20 cellular contexts compared by ENCODE assay signal in the genomic region with DNA sequence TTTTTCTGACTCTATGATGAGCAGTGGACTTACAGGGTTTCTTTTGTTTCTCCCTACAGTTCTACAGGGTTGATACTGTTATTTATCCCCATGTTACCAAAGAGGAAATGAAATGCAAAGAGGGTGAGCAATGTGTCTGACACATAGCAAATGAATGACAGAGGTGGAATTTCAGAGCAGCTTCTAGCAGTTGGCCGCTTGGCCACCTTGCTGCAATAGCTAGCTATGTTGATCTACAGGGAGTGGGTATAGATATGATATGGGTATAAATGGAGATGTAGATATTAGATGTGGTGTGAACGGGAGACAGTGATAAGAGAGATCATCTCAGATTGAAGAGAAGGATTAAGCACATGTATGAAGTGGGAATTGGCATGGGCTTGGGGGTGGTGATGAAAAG. TPM values are rescaled to one million over a fixed set of nuclear protein-coding genes. Genes with fewer than 3 reads are reported as not detected.
DNase-seq lines count a peak whose midpoint lies in the region; ATAC-seq and TF ChIP-seq lines count a peak whose summit lies in the region.
"Had no signal": no experiment of that assay in that cellular context is flagged by ENCODE, and none has a peak within 500 bp of the region (broad histone marks: within the 10 kb centered on the region; RNA-seq: fewer than 3 reads in every experiment).

No MANE protein-coding gene starts in this region.

- H3K4me1 ChIP-seq in adipocyte (ENCODE audit: control insufficient read depth, insufficient read depth, low read length) = no peaks in the 10 kb centered on the region
- no peaks in the 10 kb centered on the region for H3K4me1 ChIP-seq in effector memory CD4-positive, alpha-beta T cell (ENCODE audit: control insufficient read depth, insufficient read depth, low read length, poor library complexity, severe bottlenecking)
- H3K4me1 ChIP-seq: upper lobe of left lung had no signal

- peaks cover 8% of the 10 kb centered on the region for H3K27me3 ChIP-seq in adipocyte (replicated peaks; ENCODE audit: control insufficient read depth, insufficient read depth, low read length)
- no peaks in the 10 kb centered on the region for H3K27me3 ChIP-seq in effector memory CD4-positive, alpha-beta T cell (replicated peaks; ENCODE audit: control insufficient read depth, insufficient read depth, low read length, poor library complexity, severe bottlenecking)
- H3K27me3 ChIP-seq: hepatocyte, upper lobe of left lung had no signal

- H3K9ac ChIP-seq in adipocyte (ENCODE audit: low read length) = no peak overlapping the region

- H3K36me3 ChIP-seq in adipocyte (ENCODE audit: control insufficient read depth, insufficient read depth, low read length, severe bottlenecking) = no peaks in the 10 kb centered on the region
- no peaks in the 10 kb centered on the region for H3K36me3 ChIP-seq in effector memory CD4-positive, alpha-beta T cell (ENCODE audit: control insufficient read depth, insufficient read depth, low read length)
- H3K36me3 ChIP-seq: upper lobe of left lung had no signal

- H3K4me3 Mint-ChIP-seq in naive thymus-derived CD8-positive, alpha-beta T cell = no peak overlapping the region
- H3K4me3 Mint-ChIP-seq: CD14-positive monocyte had no signal

- H3K4me3 ChIP-seq in adipocyte (ENCODE audit: low read length) (no peak overlapping the region), fibroblast of the aortic adventitia (ENCODE audit: low read depth, low read length) (no peak overlapping the region), skeletal muscle cell (ENCODE audit: low read depth, low read length) (no peak overlapping the region)
- no peak overlapping the region for H3K4me3 ChIP-seq in effector memory CD4-positive, alpha-beta T cell (ENCODE audit: insufficient read depth, low read depth, low read length, poor library complexity, severe bottlenecking)
- H3K4me3 ChIP-seq: hepatocyte, upper lobe of left lung had no signal

- no peak for TF ChIP-seq CTCF in fibroblast of the aortic adventitia (IDR thresholded peaks at IDR 0.05; ENCODE audit: insufficient read depth, low read length)

- H3K4me1 Mint-ChIP-seq in naive thymus-derived CD8-positive, alpha-beta T cell = peaks cover 0 to 1% (median 0%) of the 10 kb centered on the region in 4 donors
- H3K4me1 Mint-ChIP-seq: CD14-positive monocyte had no signal

- no peak for ATAC-seq in HG03280 (IDR thresholded peaks at IDR 0.05; ENCODE audit: unreplicated experiment)
- ATAC-seq in naive thymus-derived CD8-positive, alpha-beta T cell = no peak
- ATAC-seq: left cardiac atrium had no signal

- H3K36me3 Mint-ChIP-seq in naive thymus-derived CD8-positive, alpha-beta T cell = no peaks in the 10 kb centered on the region
- H3K36me3 Mint-ChIP-seq: CD14-positive monocyte had no signal

- peaks cover 17 to 47% (median 27%) of the 10 kb centered on the region in 5 donors for H3K27me3 Mint-ChIP-seq in naive thymus-derived CD8-positive, alpha-beta T cell

- no peak overlapping the region for H3K27ac Mint-ChIP-seq in naive thymus-derived CD8-positive, alpha-beta T cell
- H3K27ac Mint-ChIP-seq: CD14-positive monocyte had no signal

- H3K9me3 ChIP-seq in adipocyte (ENCODE audit: control insufficient read depth, low read length) = no peaks in the 10 kb centered on the region
- no peaks in the 10 kb centered on the region for H3K9me3 ChIP-seq in effector memory CD4-positive, alpha-beta T cell (ENCODE audit: control insufficient read depth, low read length)
- H3K9me3 ChIP-seq: upper lobe of left lung had no signal

- no peaks in the 10 kb centered on the region for H3K9me3 Mint-ChIP-seq in naive thymus-derived CD8-positive, alpha-beta T cell

- POLR2A ChIA-PET in naive thymus-derived CD8-positive, alpha-beta T cell (lab: Charles Lee) = no interaction called here

- DNase-seq in HPDE6-E6E7 (ENCODE audit: extremely low spot score) (peak; percentile 76), adipocyte (ENCODE audit: low read depth) (peak; percentile 6), fibroblast of the aortic adventitia (ENCODE audit: low read depth) (peak; percentile 25), skeletal muscle cell (ENCODE audit: low read depth) (peak; percentile 41), Ammon's horn (ENCODE audit: low spot score) (no peak)
- no peak for DNase-seq in effector memory CD4-positive, alpha-beta T cell
- no peak for DNase-seq in naive thymus-derived CD8-positive, alpha-beta T cell
- DNase-seq: activated effector memory CD4-positive, alpha-beta T cell treated with Interleukin-2 at 50 U/mL for 16 hours; cortex of kidney; DMS79 treated with DMSO at 0.1 percent for 48 hours; left cardiac atrium; NCI-H2029; NCI-H524 treated with DMSO at 0.1 percent for 48 hours; stimulated activated CD4-positive, alpha-beta T cell treated with anti-CD3 and anti-CD28 coated beads, Interleukin-15, amount 100 ng/mL, for 24 hours; stimulated activated naive CD4-positive, alpha-beta T cell; upper lobe of left lung had no signal

- no peak overlapping the region for H3K27ac ChIP-seq in effector memory CD4-positive, alpha-beta T cell (ENCODE audit: insufficient read depth, low read length, poor library complexity, severe bottlenecking)
- H3K27ac ChIP-seq: hepatocyte, upper lobe of left lung had no signal

RNA-seq across cellular contexts. Expression of a gene that starts 10.9 kb away (rescaled TPM):
- total RNA-seq in fibroblast of the aortic adventitia (ENCODE audit: low replicate concordance) = 0.72 and 1.5 TPM in 2 replicates
- total RNA-seq in naive thymus-derived CD8-positive, alpha-beta T cell = not detected
- polyA plus RNA-seq in naive thymus-derived CD8-positive, alpha-beta T cell = not detected
- total RNA-seq: SK-MEL-5 had no signal
- polyA plus RNA-seq: CD14-positive monocyte had no signal

Comparison
In these comparisons a context has a peak if more than half of its experiments do, and no peak if none do; other contexts are left out.
1. DNase-seq: peak in HPDE6-E6E7 (single experiment), adipocyte (single experiment), fibroblast of the aortic adventitia (single experiment) and skeletal muscle cell (single experiment); none in effector memory CD4-positive, alpha-beta T cell (0 of 3), Ammon's horn (single experiment) and naive thymus-derived CD8-positive, alpha-beta T cell (0 of 10).